In genomic region chr3:95297586-95297985, GRCh38 we compare ENCODE assay signal across 26 cellular contexts.
"Had no signal": no experiment of that assay in that cellular context is flagged by ENCODE, and none has a peak within 500 bp of the region (broad histone marks: within the 10 kb centered on the region; RNA-seq: fewer than 3 reads in every experiment).

No MANE protein-coding gene starts in this region.

- H3K4me1 ChIP-seq: colonic mucosa, gastrocnemius medialis, left lung, right lobe of liver, tibial nerve had no signal

- H3K27ac ChIP-seq: body of pancreas, cardiac muscle cell, colonic mucosa, gastrocnemius medialis, hepatocyte, left lung, neutrophil, right lobe of liver, tibial nerve, VCaP had no signal

- ATAC-seq: activated naive CD4-positive, alpha-beta T cell treated with anti-CD3 and anti-CD28 coated beads, Interleukin-2, amount 50 U/mL, for 72 hours; activated T-cell treated with anti-CD3 and anti-CD28 coated beads, Interleukin-2, amount 50 U/mL, for 72 hours; body of pancreas; gastrocnemius medialis; left lung; right lobe of liver had no signal

- H3K4me3 ChIP-seq: body of pancreas, cardiac muscle cell, colonic mucosa, gastrocnemius medialis, hepatocyte, left lung, lung, right lobe of liver, tibial nerve had no signal

- DNase-seq: activated CD4-positive, alpha-beta T cell treated with anti-CD3 and anti-CD28 coated beads for 4 hours; activated CD4-positive, alpha-beta T cell treated with anti-CD3 and anti-CD28 coated beads, Interleukin-2, amount 50 U/mL, for 4 hours; activated naive CD4-positive, alpha-beta T cell; activated T-cell treated with anti-CD3 and anti-CD28 coated beads for 4 hours; activated T-cell treated with anti-CD3 and anti-CD28 coated beads, Interleukin-2, amount 50 U/mL, for 72 hours; aorta; body of pancreas; cerebellar nuclear complex; colonic mucosa; effector CD8-positive, alpha-beta T cell; erythroblast; gastrocnemius medialis; kidney; left lung; nephron progenitor cell; right lobe of liver; stimulated activated CD4-positive, alpha-beta T cell treated with anti-CD3 and anti-CD28 coated beads, Interleukin-2, amount 100 ng/mL, for 48 hours; stimulated activated naive CD4-positive, alpha-beta T cell treated with Interleukin-2 at 50 U/mL for 16 hours; T-helper 9 cell had no signal

- H3K36me3 ChIP-seq: cardiac muscle cell, colonic mucosa, gastrocnemius medialis, left lung, neutrophil, right lobe of liver, tibial nerve had no signal

- H3K27me3 ChIP-seq: body of pancreas, cardiac muscle cell, colonic mucosa, gastrocnemius medialis, hepatocyte, left lung, neutrophil, right lobe of liver, tibial nerve had no signal

- H3K9me3 ChIP-seq: body of pancreas, colonic mucosa, gastrocnemius medialis, left lung, neutrophil, right lobe of liver, tibial nerve had no signal
